8 cellular contexts compared by ENCODE assay signal in the genomic region with DNA sequence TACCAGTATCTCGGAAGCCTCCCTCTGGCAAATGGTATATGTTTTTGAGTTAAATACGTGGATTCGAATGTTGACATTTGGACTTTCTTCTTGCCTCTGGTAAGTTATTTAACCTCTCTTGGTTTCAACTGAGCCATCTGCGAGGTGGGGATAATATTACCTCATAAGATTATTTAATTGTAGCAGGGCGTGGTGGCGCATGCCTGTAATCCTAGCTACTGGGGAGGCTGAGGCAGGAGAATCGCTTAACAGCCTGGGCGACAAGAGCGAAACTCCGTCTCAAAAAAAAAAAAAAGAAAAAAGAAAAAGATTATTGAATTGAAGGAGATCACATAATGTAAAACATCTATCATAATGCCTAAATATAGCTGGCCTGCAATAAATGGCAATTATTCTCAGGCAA. TPM values are rescaled to one million over a fixed set of nuclear protein-coding genes. Genes with fewer than 3 reads are reported as not detected.
DNase-seq lines count a peak whose midpoint lies in the region; ATAC-seq, FAIRE-seq and TF ChIP-seq lines count a peak whose summit lies in the region.

No MANE protein-coding gene starts in this region.

- TF ChIP-seq CTCF in cardiac muscle cell (IDR thresholded peaks at IDR 0.05; ENCODE audit: low read depth, low read length) = no peak
- TF ChIP-seq CTCF in astrocyte of the spinal cord (IDR thresholded peaks at IDR 0.05; ENCODE audit: low read depth, low read length) = no peak
- no peak for TF ChIP-seq CTCF in lung (IDR thresholded peaks at IDR 0.05; ENCODE audit: control extremely low read depth, extremely low read depth)

- H3K36me3 ChIP-seq in cardiac muscle cell (no peaks in the 10 kb centered on the region), lung (ENCODE audit: control insufficient read depth in 2 of 2, insufficient read depth in 2 of 2, low read length in 2 of 2) (no peaks in the 10 kb centered on the region)

- DNase-seq in cardiac muscle cell (ENCODE audit: low read depth in 1 of 2, low spot score in 1 of 2) = peak in 1 of 2 donors; percentile 1
- DNase-seq in Right ventricle myocardium inferior (ENCODE audit: missing footprints) = no peak
- no peak for DNase-seq in astrocyte of the spinal cord (ENCODE audit: low read depth, low spot score)
- DNase-seq in lung (ENCODE audit: low spot score) = no peak
- peak; percentile 8 for DNase-seq in urothelium cell line (ENCODE audit: low spot score)
- no peak for DNase-seq in HuH-7.5 (ENCODE audit: low spot score)
- DNase-seq in NCI-H187 treated with DMSO at 0.1 percent for 48 hours (lab: John Stamatoyannopoulos, UW) = no peak

- in situ Hi-C loops in astrocyte of the spinal cord (cut with HindIII; ENCODE audit: low sequenced_read_pairs) = no loop called here

- no peak for FAIRE-seq in urothelium cell line (lab: Jason Lieb, UNC)

- H3K9me3 ChIP-seq in cardiac muscle cell (ENCODE audit: low read depth) (no peaks in the 10 kb centered on the region), lung (ENCODE audit: control insufficient read depth in 2 of 2, insufficient read depth in 1 of 2, low read length in 1 of 2) (no peaks in the 10 kb centered on the region)

- 59 to 60% methylated on average over 10 of the region's 10 CpGs for whole genome bisulfite sequencing in lung, 2 donors

- ATAC-seq in Right ventricle myocardium inferior (no peak), lung (ENCODE audit: insufficient read depth, low FRiP score) (no peak), GM21619 (IDR thresholded peaks at IDR 0.05; ENCODE audit: unreplicated experiment) (no peak)

- H3K27ac ChIP-seq in cardiac muscle cell (peak overlapping the region; percentile 70), lung (ENCODE audit: low read depth in 1 of 2, low read length in 1 of 2) (peak overlapping the region; percentile 93 to 97)

- peaks cover 6% of the 10 kb centered on the region for H3K4me1 ChIP-seq in cardiac muscle cell (ENCODE audit: low read depth)
- H3K4me1 ChIP-seq in lung (ENCODE audit: control insufficient read depth in 2 of 2, insufficient read depth in 2 of 2, low read length in 2 of 2) = peaks cover 0 to 3% of the 10 kb centered on the region in 2 donors

- intact Hi-C loops in Right ventricle myocardium inferior (cut with DNase I) = loop anchor here (1.0 to 10.0 kb wide), 3 partner anchors 29 to 453 kb away; partner anchors contain the start of genes ATP5MK, CNNM2, NT5C2 and PDCD11

- H3K4me3 ChIP-seq in cardiac muscle cell (peak overlapping the region; percentile 80), astrocyte of the spinal cord (ENCODE audit: low read depth, low read length) (peak overlapping the region; percentile 67), lung (no peak overlapping the region)

- H3K27me3 ChIP-seq in cardiac muscle cell (no peaks in the 10 kb centered on the region), lung (ENCODE audit: control insufficient read depth, insufficient read depth) (no peaks in the 10 kb centered on the region)

RNA-seq across cellular contexts. Expression of gene TAF5, which starts 0.4 kb away (rescaled TPM):
- total RNA-seq in cardiac muscle cell (4.7 and 7.1 TPM in 2 replicates), Right ventricle myocardium inferior (3.1 TPM), lung (1 to 10 TPM; 3.0 to 5.4 TPM)
- polyA plus RNA-seq in cardiac muscle cell (4.6 TPM in 2 replicates), lung (1 to 10 TPM; 2.0 to 2.3 TPM)

RNA-seq across cellular contexts. Expression of gene PCGF6, which starts 16.4 kb away (rescaled TPM):
- 11.5 and 21.4 TPM in 2 replicates for total RNA-seq in cardiac muscle cell
- polyA plus RNA-seq in cardiac muscle cell = 14.7 and 20.6 TPM in 2 replicates
- 6.2 TPM for total RNA-seq in Right ventricle myocardium inferior
- 1 to 10 TPM; 5.8 to 7.7 TPM for total RNA-seq in lung
- polyA plus RNA-seq in lung = 1 to 10 TPM; 5.2 to 7.3 TPM

RNA-seq across cellular contexts. Expression of gene ATP5MK, which starts 28.9 kb away (rescaled TPM):
- total RNA-seq in cardiac muscle cell (81.4 and 282 TPM in 2 replicates), Right ventricle myocardium inferior (1,179 TPM), lung (100 to 1,000 TPM in 1 of 2 donors, 10 to 100 TPM in 1; 38.6 to 212 TPM)
- polyA plus RNA-seq in cardiac muscle cell (663 and 909 TPM in 2 replicates), lung (1,000 to 10,000 TPM in 1 of 2 donors, 100 to 1,000 TPM in 1; 403 to 1,220 TPM)

RNA-seq across cellular contexts. Expression of gene PDCD11, which starts 29.0 kb away (rescaled TPM):
- 20.4 and 30.3 TPM in 2 replicates for total RNA-seq in cardiac muscle cell
- 17.9 and 20.1 TPM in 2 replicates for polyA plus RNA-seq in cardiac muscle cell
- 12.1 TPM for total RNA-seq in Right ventricle myocardium inferior
- total RNA-seq in lung = 10 to 100 TPM; 23.2 to 30.1 TPM
- polyA plus RNA-seq in lung = 10 to 100 TPM; 15.2 to 17.3 TPM
